Comparison of ENCODE assay signal across 11 cellular contexts in the genomic region with DNA sequence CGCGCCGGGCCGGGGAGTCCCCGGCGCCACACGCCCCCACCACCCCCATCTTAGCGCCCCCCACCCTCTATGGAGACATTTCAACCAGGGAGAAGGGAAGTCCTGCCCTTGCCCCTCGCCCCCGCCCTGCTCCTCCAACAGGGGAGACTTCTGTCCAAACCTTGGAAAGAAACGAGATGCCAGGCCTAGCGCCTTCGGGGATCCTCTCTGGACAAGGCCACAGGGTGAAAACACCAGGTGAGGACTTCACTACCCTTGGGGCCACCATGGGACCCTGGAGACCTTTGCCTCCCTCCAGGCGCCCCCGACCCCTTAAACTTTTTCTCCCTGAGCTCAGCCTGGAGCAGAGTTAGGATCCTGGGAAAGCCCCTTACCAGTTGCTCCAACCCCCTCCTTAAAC. TPM values are rescaled to one million over a fixed set of nuclear protein-coding genes. Genes with fewer than 3 reads are reported as not detected.
DNase-seq lines count a peak whose midpoint lies in the region; ATAC-seq and TF ChIP-seq lines count a peak whose summit lies in the region.
"Had no signal": no experiment of that assay in that cellular context is flagged by ENCODE, and none has a peak within 500 bp of the region (broad histone marks: within the 10 kb centered on the region; RNA-seq: fewer than 3 reads in every experiment).

No MANE protein-coding gene starts in this region.

- no peaks in the 10 kb centered on the region for H3K9me3 ChIP-seq in left ventricle myocardium inferior (replicated peaks)
- no peaks in the 10 kb centered on the region for H3K9me3 ChIP-seq in neural cell (ENCODE audit: low read length)
- H3K9me3 ChIP-seq in uterus, result no peaks in the 10 kb centered on the region

- no peak for TF ChIP-seq EP300 in neural cell (conservative IDR thresholded peaks at IDR 0.05; ENCODE audit: poor library complexity, severe bottlenecking)

- H3K27ac Mint-ChIP-seq in T-helper 2 cell treated with Interferon-gamma antibody and Interleukin-4, amounts not matched to agents 5 μg/mL and 100 μg/mL, for 36 hours, result no peak overlapping the region
- H3K27ac Mint-ChIP-seq: stimulated activated naive CD8-positive, alpha-beta T cell treated with anti-CD3 and anti-CD28 coated beads, Interleukin-15, Interleukin-2, amounts not matched to agents 100 ng/mL and 50 ng/mL, for 24 hours had no signal

- H3K36me3 ChIP-seq in left ventricle myocardium inferior (no peaks in the 10 kb centered on the region), neural cell (ENCODE audit: insufficient read depth, low read length) (no peaks in the 10 kb centered on the region), uterus (no peaks in the 10 kb centered on the region)

- DNase-seq in left ventricle myocardium inferior (no peak), Right ventricle myocardium inferior (ENCODE audit: missing footprints) (no peak), caudate nucleus (lab: John Stamatoyannopoulos, UW) (no peak), uterus (peak in 1 of 2 donors; percentile 32), posterior cingulate gyrus (no peak)
- DNase-seq in T-helper 2 cell treated with Interferon-gamma antibody and Interleukin-4, amounts not matched to agents 5 μg/mL and 100 μg/mL, for 36 hours (ENCODE audit: low spot score), result no peak
- DNase-seq: NK-92 treated with Interleukin-12 subunit alpha and Interleukin-12 subunit beta, amount 100 ng/mL, for 24 hours had no signal

- H3K27ac ChIP-seq in left ventricle myocardium inferior (replicated peaks) (no peak overlapping the region), caudate nucleus (ENCODE audit: low read depth, low read length) (peak overlapping the region; percentile 6), neural cell (ENCODE audit: low read length) (peak overlapping the region; percentile 81), uterus (peak overlapping the region; percentile 84 to 85)

- no peaks in the 10 kb centered on the region for H3F3A ChIP-seq in neural cell (ENCODE audit: insufficient read depth, low read length, poor library complexity, severe bottlenecking)

- TF ChIP-seq POLR2A in uterus (IDR thresholded peaks at IDR 0.05), result no peak

- no peak overlapping the region for H2AFZ ChIP-seq in neural cell (ENCODE audit: low read depth, low read length)

- TF ChIP-seq CTCF in left ventricle myocardium inferior (IDR thresholded peaks at IDR 0.05; ENCODE audit: borderline replicate concordance) (no peak), neural cell (IDR thresholded peaks at IDR 0.05; ENCODE audit: poor library complexity, severe bottlenecking) (no peak), uterus (IDR thresholded peaks at IDR 0.05) (no peak)

- ATAC-seq in Right ventricle myocardium inferior (no peak), HG02623 (IDR thresholded peaks at IDR 0.05; ENCODE audit: unreplicated experiment) (no peak)

- peak overlapping the region; percentile 64 for H3K4me3 ChIP-seq in left ventricle myocardium inferior
- peak overlapping the region; percentile 72 for H3K4me3 ChIP-seq in neural cell (ENCODE audit: low read length)
- peak overlapping the region; percentile 31 to 43 for H3K4me3 ChIP-seq in uterus

- H3K9ac ChIP-seq in neural cell (ENCODE audit: low read length), result peak overlapping the region; percentile 85

- intact Hi-C loops in left ventricle myocardium inferior (cut with micrococcal nuclease) (loop anchor here (5.0 kb wide), 1 partner anchor 273 kb away; no protein-coding TSS in a partner anchor), Right ventricle myocardium inferior (cut with DNase I) (loop anchor here (5.0 kb wide), 1 partner anchor 423 kb away; no protein-coding TSS in a partner anchor), uterus (cut with DNase I; ENCODE audit: low total_unique reads) (no loop called here), posterior cingulate gyrus (cut with DNase I) (loop anchor here (2.0 kb wide), 1 partner anchor 30 kb away; a partner anchor contains a TSS)

- H3K27me3 Mint-ChIP-seq in T-helper 2 cell treated with Interferon-gamma antibody and Interleukin-4, amounts not matched to agents 5 μg/mL and 100 μg/mL, for 36 hours (ENCODE audit: low read depth), result peaks cover 9% of the 10 kb centered on the region

- H4K20me1 ChIP-seq in neural cell (ENCODE audit: insufficient read depth), result no peaks in the 10 kb centered on the region

- H3K9me2 ChIP-seq in neural cell (ENCODE audit: insufficient read depth, low read length), result no peaks in the 10 kb centered on the region

- H3K4me1 Mint-ChIP-seq in T-helper 2 cell treated with Interferon-gamma antibody and Interleukin-4, amounts not matched to agents 5 μg/mL and 100 μg/mL, for 36 hours (ENCODE audit: low read depth), result peaks cover 4% of the 10 kb centered on the region

- peaks cover 10% of the 10 kb centered on the region for H3K4me1 ChIP-seq in left ventricle myocardium inferior
- peaks cover 0 to 6% of the 10 kb centered on the region in 2 donors for H3K4me1 ChIP-seq in uterus

- no peaks in the 10 kb centered on the region for H3K9me3 Mint-ChIP-seq in T-helper 2 cell treated with Interferon-gamma antibody and Interleukin-4, amounts not matched to agents 5 μg/mL and 100 μg/mL, for 36 hours
- H3K9me3 Mint-ChIP-seq: naive thymus-derived CD4-positive, alpha-beta T cell; stimulated activated naive CD8-positive, alpha-beta T cell treated with anti-CD3 and anti-CD28 coated beads, Interleukin-15, Interleukin-2, amounts not matched to agents 100 ng/mL and 50 ng/mL, for 24 hours had no signal

- peaks cover 78% of the 10 kb centered on the region for H3K27me3 ChIP-seq in left ventricle myocardium inferior (ENCODE audit: low read depth)
- H3K27me3 ChIP-seq in neural cell (ENCODE audit: insufficient read depth, low read depth, low read length), result no peaks in the 10 kb centered on the region
- no peaks in the 10 kb centered on the region for H3K27me3 ChIP-seq in uterus

- H3K4me2 ChIP-seq in neural cell (ENCODE audit: low read length), result no peak overlapping the region

- no peak for TF ChIP-seq RAD21 in neural cell (conservative IDR thresholded peaks at IDR 0.05)

- H3K79me2 ChIP-seq in neural cell (replicated peaks; ENCODE audit: insufficient read depth, low read length), result no peaks in the 10 kb centered on the region

- H3K4me3 Mint-ChIP-seq in T-helper 2 cell treated with Interferon-gamma antibody and Interleukin-4, amounts not matched to agents 5 μg/mL and 100 μg/mL, for 36 hours, result no peak overlapping the region

- no peaks in the 10 kb centered on the region for H3K36me3 Mint-ChIP-seq in T-helper 2 cell treated with Interferon-gamma antibody and Interleukin-4, amounts not matched to agents 5 μg/mL and 100 μg/mL, for 36 hours (ENCODE audit: low read depth)
- H3K36me3 Mint-ChIP-seq: naive thymus-derived CD4-positive, alpha-beta T cell had no signal

TF ChIP-seq in neural cell, 6 proteins besides CTCF, POLR2A, EP300 and RAD21:
- TF ChIP-seq EZH2 (IDR thresholded peaks at IDR 0.05; ENCODE audit: borderline replicate concordance, insufficient read depth, low read length, poor library complexity, severe bottlenecking) (no peak), SMC3 (conservative IDR thresholded peaks at IDR 0.05; ENCODE audit: poor library complexity) (no peak), POLR2AphosphoS5 (IDR thresholded peaks at IDR 0.05) (no peak), MXI1 (conservative IDR thresholded peaks at IDR 0.05; ENCODE audit: poor library complexity, severe bottlenecking) (no peak), TAF1 (IDR thresholded peaks at IDR 0.05; ENCODE audit: low read depth) (no peak)
- TF ChIP-seq, protein P1, sequence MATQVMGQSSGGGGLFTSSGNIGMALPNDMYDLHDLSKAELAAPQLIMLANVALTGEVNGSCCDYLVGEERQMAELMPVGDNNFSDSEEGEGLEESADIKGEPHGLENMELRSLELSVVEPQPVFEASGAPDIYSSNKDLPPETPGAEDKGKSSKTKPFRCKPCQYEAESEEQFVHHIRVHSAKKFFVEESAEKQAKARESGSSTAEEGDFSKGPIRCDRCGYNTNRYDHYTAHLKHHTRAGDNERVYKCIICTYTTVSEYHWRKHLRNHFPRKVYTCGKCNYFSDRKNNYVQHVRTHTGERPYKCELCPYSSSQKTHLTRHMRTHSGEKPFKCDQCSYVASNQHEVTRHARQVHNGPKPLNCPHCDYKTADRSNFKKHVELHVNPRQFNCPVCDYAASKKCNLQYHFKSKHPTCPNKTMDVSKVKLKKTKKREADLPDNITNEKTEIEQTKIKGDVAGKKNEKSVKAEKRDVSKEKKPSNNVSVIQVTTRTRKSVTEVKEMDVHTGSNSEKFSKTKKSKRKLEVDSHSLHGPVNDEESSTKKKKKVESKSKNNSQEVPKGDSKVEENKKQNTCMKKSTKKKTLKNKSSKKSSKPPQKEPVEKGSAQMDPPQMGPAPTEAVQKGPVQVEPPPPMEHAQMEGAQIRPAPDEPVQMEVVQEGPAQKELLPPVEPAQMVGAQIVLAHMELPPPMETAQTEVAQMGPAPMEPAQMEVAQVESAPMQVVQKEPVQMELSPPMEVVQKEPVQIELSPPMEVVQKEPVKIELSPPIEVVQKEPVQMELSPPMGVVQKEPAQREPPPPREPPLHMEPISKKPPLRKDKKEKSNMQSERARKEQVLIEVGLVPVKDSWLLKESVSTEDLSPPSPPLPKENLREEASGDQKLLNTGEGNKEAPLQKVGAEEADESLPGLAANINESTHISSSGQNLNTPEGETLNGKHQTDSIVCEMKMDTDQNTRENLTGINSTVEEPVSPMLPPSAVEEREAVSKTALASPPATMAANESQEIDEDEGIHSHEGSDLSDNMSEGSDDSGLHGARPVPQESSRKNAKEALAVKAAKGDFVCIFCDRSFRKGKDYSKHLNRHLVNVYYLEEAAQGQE (IDR thresholded peaks at IDR 0.05; ENCODE audit: borderline replicate concordance), result no peak

RNA-seq across cellular contexts. Expression of a gene that starts 11.6 kb away (rescaled TPM):
- total RNA-seq in left ventricle myocardium inferior (not detected), Right ventricle myocardium inferior (not detected), uterus (10 to 100 TPM in 1 of 4 donors, 1 to 10 TPM in 1, under 1 TPM in 1, not detected in 1; 0.97 to 12.6 (median 1.5) TPM)
- polyA plus RNA-seq in neural cell, result 6.7 and 10.6 TPM in 2 replicates
- 13.4 and 21.9 TPM in 2 replicates for polyA minus RNA-seq in neural cell
- polyA plus RNA-seq: naive thymus-derived CD4-positive, alpha-beta T cell had no signal

RNA-seq across cellular contexts. Expression of a gene that starts 29.4 kb away (rescaled TPM):
- total RNA-seq in left ventricle myocardium inferior (53.8 TPM), Right ventricle myocardium inferior (58.7 TPM), uterus (10 to 100 TPM; 28.7 to 57.9 (median 33.4) TPM)
- polyA plus RNA-seq in neural cell, result 50.9 and 54.3 TPM in 2 replicates
- 13.1 and 15.2 TPM in 2 replicates for polyA minus RNA-seq in neural cell

RNA-seq across cellular contexts. Expression of a gene that starts 37.7 kb away (rescaled TPM):
- total RNA-seq in left ventricle myocardium inferior, result 14.6 TPM
- 16.8 TPM for total RNA-seq in Right ventricle myocardium inferior
- 1.7 and 2.2 TPM in 2 replicates for polyA plus RNA-seq in neural cell
- polyA minus RNA-seq in neural cell, result 1.5 and 2.1 TPM in 2 replicates
- 1 to 10 TPM in 2 of 4 donors, under 1 TPM in 1, not detected in 1; 0.26 to 3.5 (median 1.5) TPM for total RNA-seq in uterus

RNA-seq across cellular contexts. Expression of a gene that starts 57.5 kb away (rescaled TPM):
- total RNA-seq in left ventricle myocardium inferior (7.3 TPM), Right ventricle myocardium inferior (8.4 TPM), uterus (10 to 100 TPM; 13.8 to 35.0 (median 24.0) TPM)
- 13.3 and 16.2 TPM in 2 replicates for polyA plus RNA-seq in neural cell
- polyA minus RNA-seq in neural cell, result 21.4 and 26.3 TPM in 2 replicates
